ENCODE assay signal across 1 cellular context in the genomic region with DNA sequence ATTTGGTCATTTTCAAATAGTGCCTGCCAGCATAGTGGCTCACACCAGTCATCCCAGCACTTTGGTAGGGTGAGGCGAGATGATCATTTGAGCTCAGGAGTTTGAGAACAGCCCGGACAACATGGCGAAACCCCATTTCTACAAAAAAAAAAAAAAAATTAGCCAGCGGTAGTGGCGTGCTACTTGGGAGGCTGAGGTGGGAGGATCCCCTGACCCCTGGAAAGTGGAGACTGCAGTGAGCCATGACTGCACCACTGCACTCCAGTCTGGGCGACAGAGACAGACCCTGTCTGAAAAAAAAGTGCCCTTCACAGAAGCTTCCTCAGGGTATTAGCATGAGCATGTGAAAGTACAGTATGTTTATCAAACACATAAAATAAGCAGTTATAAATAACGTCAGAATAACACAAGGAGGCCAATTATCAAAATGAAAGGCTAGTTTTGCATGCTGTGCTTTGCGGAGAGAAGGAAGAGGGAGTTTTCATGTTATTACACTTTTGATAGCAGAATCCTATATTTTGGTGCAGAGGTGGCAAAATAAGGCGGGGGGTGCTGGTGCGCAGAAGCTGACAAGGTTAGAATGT.
TF ChIP-seq lines count a peak whose summit lies in the region.

No MANE protein-coding gene starts in this region.

TF ChIP-seq in IMR-90, 13 proteins besides CTCF, POLR2A, EP300 and RAD21:
- TF ChIP-seq, protein P1, sequence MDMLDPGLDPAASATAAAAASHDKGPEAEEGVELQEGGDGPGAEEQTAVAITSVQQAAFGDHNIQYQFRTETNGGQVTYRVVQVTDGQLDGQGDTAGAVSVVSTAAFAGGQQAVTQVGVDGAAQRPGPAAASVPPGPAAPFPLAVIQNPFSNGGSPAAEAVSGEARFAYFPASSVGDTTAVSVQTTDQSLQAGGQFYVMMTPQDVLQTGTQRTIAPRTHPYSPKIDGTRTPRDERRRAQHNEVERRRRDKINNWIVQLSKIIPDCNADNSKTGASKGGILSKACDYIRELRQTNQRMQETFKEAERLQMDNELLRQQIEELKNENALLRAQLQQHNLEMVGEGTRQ (IDR thresholded peaks at IDR 0.05; ENCODE audit: low read depth, low read length) = no peak
- TF ChIP-seq CHD1 (IDR thresholded peaks at IDR 0.05; ENCODE audit: low read depth, low read length) (no peak), RCOR1 (IDR thresholded peaks at IDR 0.05; ENCODE audit: insufficient replicate concordance, low read length) (no peak), NFE2L2 (IDR thresholded peaks at IDR 0.05; ENCODE audit: low read depth, low read length) (no peak), BHLHE40 (IDR thresholded peaks at IDR 0.05; ENCODE audit: low read depth, low read length) (no peak), SMC3 (IDR thresholded peaks at IDR 0.05; ENCODE audit: low read depth, low read length) (no peak), CEBPB (IDR thresholded peaks at IDR 0.05; ENCODE audit: low read depth, low read length) (no peak), RFX5 (IDR thresholded peaks at IDR 0.05; ENCODE audit: low read depth, low read length) (no peak), FOS (IDR thresholded peaks at IDR 0.05; ENCODE audit: low read depth, low read length) (no peak), MAFK (IDR thresholded peaks at IDR 0.05; ENCODE audit: low read depth, low read length) (no peak; the same call in 1 of the 2 replicates), MXI1 (IDR thresholded peaks at IDR 0.05; ENCODE audit: borderline replicate concordance, low read depth, low read length) (no peak), MAZ (IDR thresholded peaks at IDR 0.05; ENCODE audit: borderline replicate concordance, low read depth, low read length) (no peak)
- TF ChIP-seq, protein P2, sequence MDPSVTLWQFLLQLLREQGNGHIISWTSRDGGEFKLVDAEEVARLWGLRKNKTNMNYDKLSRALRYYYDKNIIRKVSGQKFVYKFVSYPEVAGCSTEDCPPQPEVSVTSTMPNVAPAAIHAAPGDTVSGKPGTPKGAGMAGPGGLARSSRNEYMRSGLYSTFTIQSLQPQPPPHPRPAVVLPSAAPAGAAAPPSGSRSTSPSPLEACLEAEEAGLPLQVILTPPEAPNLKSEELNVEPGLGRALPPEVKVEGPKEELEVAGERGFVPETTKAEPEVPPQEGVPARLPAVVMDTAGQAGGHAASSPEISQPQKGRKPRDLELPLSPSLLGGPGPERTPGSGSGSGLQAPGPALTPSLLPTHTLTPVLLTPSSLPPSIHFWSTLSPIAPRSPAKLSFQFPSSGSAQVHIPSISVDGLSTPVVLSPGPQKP (IDR thresholded peaks at IDR 0.05; ENCODE audit: borderline replicate concordance, low read depth, low read length) = no peak
